Comparison of ENCODE assay signal across 6 cellular contexts in the genomic region with DNA sequence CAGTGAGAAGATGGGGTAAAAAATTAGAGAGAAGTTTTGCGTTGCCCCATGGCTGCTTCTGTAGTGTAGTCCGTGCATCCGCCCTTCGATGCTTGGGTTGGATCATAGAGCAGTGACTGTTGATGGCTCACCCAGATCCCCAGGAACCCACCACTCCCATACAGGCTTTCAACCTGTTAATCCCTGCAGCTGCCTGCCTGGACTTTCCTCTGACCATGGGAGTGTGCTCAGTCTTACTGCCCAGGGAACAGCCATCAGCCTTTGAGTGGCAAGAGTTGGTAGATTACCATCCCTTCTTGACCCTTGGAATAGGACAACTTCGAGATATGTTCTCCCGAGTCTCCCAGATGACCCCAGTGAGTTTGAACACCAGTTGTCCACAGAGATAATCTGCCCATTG.
"Had no signal": no experiment of that assay in that cellular context is flagged by ENCODE, and none has a peak within 500 bp of the region (broad histone marks: within the 10 kb centered on the region; RNA-seq: fewer than 3 reads in every experiment).

No MANE protein-coding gene starts in this region.

- H3K9me3 Mint-ChIP-seq: IgD-negative memory B cell had no signal

- ATAC-seq: HepG2, K562 had no signal

- H3K27ac Mint-ChIP-seq: IgD-negative memory B cell had no signal

- DNase-seq: IMR-90, KBM-7 had no signal

- H3K36me3 Mint-ChIP-seq: IgD-negative memory B cell had no signal

- H3K4me1 Mint-ChIP-seq: IgD-negative memory B cell had no signal

- H3K4me3 Mint-ChIP-seq: IgD-negative memory B cell had no signal

- H3K27ac ChIP-seq: HL-60 had no signal

- H3K4me3 ChIP-seq: K562 had no signal
